In the genomic region with DNA sequence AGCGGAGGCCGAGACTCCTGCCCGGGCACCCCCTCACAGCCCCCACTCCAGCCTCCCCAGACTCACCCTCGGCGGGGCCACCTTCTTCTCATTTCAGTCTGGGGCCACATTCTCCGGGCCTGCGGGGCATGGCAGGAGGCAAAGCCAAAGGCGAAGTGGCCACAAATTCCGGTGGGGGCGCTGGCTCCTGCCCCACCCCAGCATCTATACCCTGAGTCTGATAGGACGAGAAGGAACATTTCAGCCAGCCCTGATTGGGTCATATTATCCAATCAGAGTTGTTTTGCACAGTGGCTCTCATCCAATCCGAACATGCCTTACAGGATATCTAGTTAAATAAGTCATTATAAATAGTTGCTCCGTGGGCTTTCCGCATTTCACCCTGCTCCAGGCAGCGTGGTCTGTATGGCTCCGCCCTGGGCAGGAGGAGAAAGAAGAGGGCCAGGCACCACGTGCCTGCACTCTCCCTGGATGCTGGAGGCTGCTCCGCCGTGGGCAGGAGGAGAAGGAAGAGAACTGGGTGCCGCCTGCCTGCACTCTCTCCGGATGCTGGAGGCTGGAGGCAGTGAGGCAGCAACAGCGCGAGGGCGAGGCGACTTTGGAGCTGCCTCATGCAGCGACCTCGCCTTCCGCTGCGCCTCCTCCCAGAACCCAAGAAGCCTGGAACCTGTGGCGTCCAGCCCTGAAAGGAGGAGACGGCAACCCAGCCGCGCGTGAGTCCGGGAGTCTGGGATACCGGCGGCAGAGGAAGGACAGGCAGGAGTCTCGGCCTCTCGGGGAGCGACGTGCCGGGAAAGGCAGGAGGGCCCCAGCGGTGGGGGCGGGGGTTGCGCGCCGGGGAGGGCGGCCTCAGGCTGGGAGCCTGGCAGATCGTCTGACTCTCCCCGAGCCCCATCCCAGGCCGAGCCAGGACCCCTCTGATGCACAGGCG, we compare ENCODE assay signal across 9 cellular contexts.
DNase-seq lines count a peak whose midpoint lies in the region; ATAC-seq and TF ChIP-seq lines count a peak whose summit lies in the region.
"Had no signal": no experiment of that assay in that cellular context is flagged by ENCODE, and none has a peak within 500 bp of the region (broad histone marks: within the 10 kb centered on the region; RNA-seq: fewer than 3 reads in every experiment).

No MANE protein-coding gene starts in this region.

- WGBS in sigmoid colon, 2 donors = 30 to 46% methylated on average over 52 of the region's 52 CpGs

- no peak overlapping the region for H3K27ac ChIP-seq in sigmoid colon

- H3K9me3 Mint-ChIP-seq in Caco-2 (ENCODE audit: unreplicated experiment) = peaks cover 10% of the 10 kb centered on the region

- TF ChIP-seq CTCF in foreskin fibroblast (IDR thresholded peaks at IDR 0.05; ENCODE audit: low read depth, low read length) = no peak
- no peak for TF ChIP-seq CTCF in sigmoid colon (IDR thresholded peaks at IDR 0.05)
- no peak for TF ChIP-seq CTCF in Caco-2 (IDR thresholded peaks at IDR 0.05; ENCODE audit: insufficient read depth in 1 of 2, low read depth in 1 of 2, low read length in 1 of 2, severe bottlenecking in 1 of 2, unreplicated experiment in 1 of 2)

- no TSS peak for BruUV-seq in Caco-2 (replicated peaks; lab: Mats Ljungman, UMichigan)

- no peaks in the 10 kb centered on the region for H3K4me1 Mint-ChIP-seq in Caco-2 (ENCODE audit: low read depth, unreplicated experiment)

- peaks cover 4 to 13% (median 5%) of the 10 kb centered on the region in 3 donors for H3K27me3 ChIP-seq in sigmoid colon
- no peaks in the 10 kb centered on the region for H3K27me3 ChIP-seq in Caco-2 (replicated peaks; ENCODE audit: control insufficient read depth, insufficient read depth, low read length)

- peak overlapping the region; percentile 57 to 58 for H3K4me3 ChIP-seq in foreskin fibroblast (ENCODE audit: low read depth in 1 of 2, low read length in 2 of 2)
- H3K4me3 ChIP-seq in sigmoid colon = peak overlapping the region; percentile 5 to 36 (median 24)
- no peak overlapping the region for H3K4me3 ChIP-seq in Caco-2 (ENCODE audit: low read depth, low read length)

- ATAC-seq in HG03460 (IDR thresholded peaks at IDR 0.05; ENCODE audit: unreplicated experiment) = no peak
- no peak for ATAC-seq in HG03565 (IDR thresholded peaks at IDR 0.05; ENCODE audit: unreplicated experiment)
- ATAC-seq in GM21825 (IDR thresholded peaks at IDR 0.05; ENCODE audit: unreplicated experiment) = no peak

- no peak overlapping the region for H3K27ac Mint-ChIP-seq in Caco-2 (ENCODE audit: unreplicated experiment)
- H3K27ac Mint-ChIP-seq: stimulated activated naive B cell treated with anti-CD40 and anti-IgM and Interleukin-4, amounts not matched to agents 10 μg/mL and 1 μg/mL and 100 μg/mL, for 72 hours had no signal

- TF ChIP-seq POLR2A in sigmoid colon (IDR thresholded peaks at IDR 0.05) = no peak

- no peaks in the 10 kb centered on the region for H3K36me3 Mint-ChIP-seq in Caco-2 (ENCODE audit: insufficient read depth, unreplicated experiment)
- H3K36me3 Mint-ChIP-seq: stimulated activated naive B cell treated with anti-CD40 and anti-IgM and Interleukin-4, amounts not matched to agents 10 μg/mL and 1 μg/mL and 100 μg/mL, for 72 hours had no signal

- H3K9me3 ChIP-seq in ES-I3 (ENCODE audit: control insufficient read depth, insufficient read depth, low read length) (no peaks in the 10 kb centered on the region), sigmoid colon (no peaks in the 10 kb centered on the region), Caco-2 (peaks cover 7% of the 10 kb centered on the region; the same call in 1 of the 2 replicates)

- peaks cover 3% of the 10 kb centered on the region for H3K27me3 Mint-ChIP-seq in Caco-2 (ENCODE audit: insufficient read depth, unreplicated experiment)

- intact Hi-C loops in sigmoid colon (cut with DNase I) (no loop called here), Caco-2 (cut with micrococcal nuclease; ENCODE audit: unreplicated experiment) (no loop called here)

- POLR2A ChIA-PET in Caco-2 (lab: Charles Lee) = no interaction called here

- TF ChIP-seq EP300 in sigmoid colon (IDR thresholded peaks at IDR 0.05) = no peak

- H3K9ac ChIP-seq in ES-I3 (ENCODE audit: low read depth, low read length) = peak overlapping the region; percentile 54

- no peaks in the 10 kb centered on the region for H3K4me1 ChIP-seq in ES-I3 (ENCODE audit: insufficient read depth, low read length)
- peaks cover 0 to 9% (median 0%) of the 10 kb centered on the region in 4 donors for H3K4me1 ChIP-seq in sigmoid colon
- H3K4me1 ChIP-seq in Caco-2 = no peaks in the 10 kb centered on the region

- H3K36me3 ChIP-seq in ES-I3 (ENCODE audit: insufficient read depth, low read length) (no peaks in the 10 kb centered on the region), sigmoid colon (no peaks in the 10 kb centered on the region), Caco-2 (ENCODE audit: control insufficient read depth, insufficient read depth, low read length) (no peaks in the 10 kb centered on the region)

- CTCF ChIA-PET in Caco-2 (lab: Charles Lee) = no interaction called here

- DNase-seq in foreskin fibroblast (peak; percentile 40 to 83), sigmoid colon (no peak), Caco-2 (no peak)
- DNase-seq: stimulated activated naive B cell treated with anti-CD40 and anti-IgM and Interleukin-4, amounts not matched to agents 10 μg/mL and 1 μg/mL and 100 μg/mL, for 72 hours had no signal

- H3K4me3 Mint-ChIP-seq in Caco-2 (ENCODE audit: unreplicated experiment) = no peak overlapping the region
- H3K4me3 Mint-ChIP-seq: stimulated activated naive B cell treated with anti-CD40 and anti-IgM and Interleukin-4, amounts not matched to agents 10 μg/mL and 1 μg/mL and 100 μg/mL, for 72 hours had no signal

TF ChIP-seq in PFSK-1, 5 proteins besides CTCF, POLR2A, EP300 and RAD21:
- TF ChIP-seq FOXP2 (optimal IDR thresholded peaks at IDR 0.05; ENCODE audit: borderline replicate concordance, extremely low read depth, extremely low read length, insufficient read depth) (peak; percentile 5), TAF1 (IDR thresholded peaks at IDR 0.05; ENCODE audit: borderline replicate concordance, insufficient read depth, low read length) (peak; percentile 85; the same call in 1 of the 2 replicates), SIN3A (IDR thresholded peaks at IDR 0.05; ENCODE audit: borderline replicate concordance, insufficient read depth, low read length) (peak; percentile 21; the same call in 1 of the 2 replicates), POLR2AphosphoS5 (IDR thresholded peaks at IDR 0.05; ENCODE audit: low read depth, low read length) (peak; percentile 89)
- TF ChIP-seq, protein P1, sequence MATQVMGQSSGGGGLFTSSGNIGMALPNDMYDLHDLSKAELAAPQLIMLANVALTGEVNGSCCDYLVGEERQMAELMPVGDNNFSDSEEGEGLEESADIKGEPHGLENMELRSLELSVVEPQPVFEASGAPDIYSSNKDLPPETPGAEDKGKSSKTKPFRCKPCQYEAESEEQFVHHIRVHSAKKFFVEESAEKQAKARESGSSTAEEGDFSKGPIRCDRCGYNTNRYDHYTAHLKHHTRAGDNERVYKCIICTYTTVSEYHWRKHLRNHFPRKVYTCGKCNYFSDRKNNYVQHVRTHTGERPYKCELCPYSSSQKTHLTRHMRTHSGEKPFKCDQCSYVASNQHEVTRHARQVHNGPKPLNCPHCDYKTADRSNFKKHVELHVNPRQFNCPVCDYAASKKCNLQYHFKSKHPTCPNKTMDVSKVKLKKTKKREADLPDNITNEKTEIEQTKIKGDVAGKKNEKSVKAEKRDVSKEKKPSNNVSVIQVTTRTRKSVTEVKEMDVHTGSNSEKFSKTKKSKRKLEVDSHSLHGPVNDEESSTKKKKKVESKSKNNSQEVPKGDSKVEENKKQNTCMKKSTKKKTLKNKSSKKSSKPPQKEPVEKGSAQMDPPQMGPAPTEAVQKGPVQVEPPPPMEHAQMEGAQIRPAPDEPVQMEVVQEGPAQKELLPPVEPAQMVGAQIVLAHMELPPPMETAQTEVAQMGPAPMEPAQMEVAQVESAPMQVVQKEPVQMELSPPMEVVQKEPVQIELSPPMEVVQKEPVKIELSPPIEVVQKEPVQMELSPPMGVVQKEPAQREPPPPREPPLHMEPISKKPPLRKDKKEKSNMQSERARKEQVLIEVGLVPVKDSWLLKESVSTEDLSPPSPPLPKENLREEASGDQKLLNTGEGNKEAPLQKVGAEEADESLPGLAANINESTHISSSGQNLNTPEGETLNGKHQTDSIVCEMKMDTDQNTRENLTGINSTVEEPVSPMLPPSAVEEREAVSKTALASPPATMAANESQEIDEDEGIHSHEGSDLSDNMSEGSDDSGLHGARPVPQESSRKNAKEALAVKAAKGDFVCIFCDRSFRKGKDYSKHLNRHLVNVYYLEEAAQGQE (IDR thresholded peaks at IDR 0.05; ENCODE audit: insufficient read depth in 1 of 2, low read depth in 2 of 2, low read length in 2 of 2) = no peak

Comparison
In these comparisons a context has a peak if more than half of its experiments do, and no peak if none do; other contexts are left out.
1. DNase-seq: peak in foreskin fibroblast (2 of 2); none in sigmoid colon (single experiment) and Caco-2 (0 of 2).